Comparison of ENCODE assay signal across 10 cellular contexts in the genomic region with DNA sequence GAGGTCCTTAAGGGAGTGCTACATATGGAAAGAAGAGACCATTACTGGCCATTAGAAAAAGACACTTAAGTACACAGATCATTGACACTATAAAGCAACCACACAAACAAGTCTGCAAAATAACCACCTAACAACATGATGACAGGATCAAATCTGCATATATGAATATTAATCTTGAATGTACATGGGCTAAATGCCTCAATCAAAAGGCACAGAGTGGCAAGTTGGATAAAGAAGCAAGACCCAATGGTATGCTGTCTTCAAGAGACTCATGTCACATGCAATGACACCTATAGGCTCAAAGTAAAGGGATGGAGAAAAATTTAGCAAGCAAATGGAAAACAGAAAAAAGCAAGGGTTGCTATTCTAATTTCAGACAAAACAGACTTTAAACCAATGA.
"Had no signal": no experiment of that assay in that cellular context is flagged by ENCODE, and none has a peak within 500 bp of the region (broad histone marks: within the 10 kb centered on the region; RNA-seq: fewer than 3 reads in every experiment).

No MANE protein-coding gene starts in this region.

- H3K4me2 ChIP-seq: KMS-11 had no signal

- FAIRE-seq: HepG2, HTR-8/SVneo had no signal

- H3K27ac ChIP-seq: HL-60, KMS-11 had no signal

- H3K27me3 Mint-ChIP-seq: IgD-negative memory B cell had no signal

- ATAC-seq: HepG2, K562 had no signal

- H3K4me3 ChIP-seq: K562 had no signal

- H3K9ac ChIP-seq: KMS-11 had no signal

- DNase-seq: IMR-90, Karpas-422, KBM-7, KG1 had no signal
